ENCODE assay signal across 13 cellular contexts in the genomic region with DNA sequence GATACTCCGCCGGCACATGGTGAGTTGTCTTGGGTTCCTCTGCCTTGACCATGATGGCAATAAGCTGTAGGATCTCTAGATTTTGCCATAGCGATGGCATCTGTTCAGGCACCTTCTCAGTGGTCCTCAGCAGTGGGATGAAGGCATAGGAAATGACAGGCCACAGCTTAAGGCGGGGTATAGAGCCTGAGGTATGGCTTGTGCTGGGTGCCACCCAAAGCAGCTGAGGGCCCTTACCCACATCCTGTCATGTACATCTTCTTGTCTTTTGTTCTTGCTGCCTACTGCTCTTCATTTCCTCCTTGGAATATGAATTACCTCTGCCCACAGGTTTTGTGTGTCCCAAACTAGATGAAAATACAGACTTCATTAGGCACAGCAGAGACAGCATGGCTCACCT. TPM values are rescaled to one million over a fixed set of nuclear protein-coding genes. Genes with fewer than 3 reads are reported as not detected.
DNase-seq lines count a peak whose midpoint lies in the region; ATAC-seq lines count a peak whose summit lies in the region.
"Had no signal": no experiment of that assay in that cellular context is flagged by ENCODE, and none has a peak within 500 bp of the region (broad histone marks: within the 10 kb centered on the region; RNA-seq: fewer than 3 reads in every experiment).

No MANE protein-coding gene starts in this region.

- H3K4me1 Mint-ChIP-seq in T-helper 17 cell: peaks cover 42% of the 10 kb centered on the region
- peaks cover 31 to 46% of the 10 kb centered on the region in 2 donors for H3K4me1 Mint-ChIP-seq in effector memory CD8-positive, alpha-beta T cell (ENCODE audit: low read depth in 2 of 2)

- peaks cover 38% of the 10 kb centered on the region for H3K4me1 ChIP-seq in HAP-1

- no peaks in the 10 kb centered on the region for H3K9me3 ChIP-seq in T-helper 17 cell (ENCODE audit: control insufficient read depth, low read length, poor library complexity, severe bottlenecking)
- no peaks in the 10 kb centered on the region for H3K9me3 ChIP-seq in HAP-1
- H3K9me3 ChIP-seq: left ventricle myocardium inferior had no signal

- no peaks in the 10 kb centered on the region for H3K27me3 Mint-ChIP-seq in T-helper 17 cell
- H3K27me3 Mint-ChIP-seq in effector memory CD8-positive, alpha-beta T cell: no peaks in the 10 kb centered on the region

- no peaks in the 10 kb centered on the region for H3K9me3 Mint-ChIP-seq in effector memory CD8-positive, alpha-beta T cell

- no peaks in the 10 kb centered on the region for H3K27me3 ChIP-seq in HAP-1 (ENCODE audit: low read depth)

- no peak overlapping the region for H3K4me3 ChIP-seq in HAP-1
- H3K4me3 ChIP-seq: left ventricle myocardium inferior had no signal

- DNase-seq in T-helper 17 cell: peak; percentile 16 to 30 (median 25)
- peak; percentile 6 for DNase-seq in activated CD8-positive, alpha-beta memory T cell treated with anti-CD3 and anti-CD28 coated beads, Interleukin-2, amount 50 U/mL, for 24 hours (ENCODE audit: extremely low read depth)
- peak; percentile 52 to 53 (median 52) for DNase-seq in effector memory CD8-positive, alpha-beta T cell
- peak; percentile 9 for DNase-seq in stimulated activated CD8-positive, alpha-beta memory T cell treated with anti-CD3 and anti-CD28 coated beads, Interleukin-7, amount 100 ng/mL, for 24 hours (ENCODE audit: low read depth)
- no peak for DNase-seq in D341Med (ENCODE audit: low spot score)
- DNase-seq in HAP-1 (ENCODE audit: low spot score in 2 of 2): no peak
- DNase-seq: foreskin melanocyte, HCEC 1CT, left ventricle myocardium inferior had no signal

- peak overlapping the region; percentile 67 for H3K4me3 Mint-ChIP-seq in T-helper 17 cell
- H3K4me3 Mint-ChIP-seq in effector memory CD8-positive, alpha-beta T cell: peak overlapping the region; percentile 54 to 61

- peaks cover 42% of the 10 kb centered on the region for H3K36me3 ChIP-seq in HAP-1 (replicated peaks)

- H3K36me3 Mint-ChIP-seq in T-helper 17 cell (ENCODE audit: low read depth): peaks cover 5% of the 10 kb centered on the region
- H3K36me3 Mint-ChIP-seq in effector memory CD8-positive, alpha-beta T cell (ENCODE audit: insufficient read depth): peaks cover 86% of the 10 kb centered on the region

- in situ Hi-C loops in HAP-1 (cut with MboI; ENCODE audit: low sequenced_read_pairs): no loop called here

- peak overlapping the region; percentile 88 for H3K27ac Mint-ChIP-seq in T-helper 17 cell
- peak overlapping the region; percentile 75 to 88 for H3K27ac Mint-ChIP-seq in effector memory CD8-positive, alpha-beta T cell

- peak; percentile 99 for ATAC-seq in T-helper 17 cell
- peak; percentile 100 for ATAC-seq in effector memory CD8-positive, alpha-beta T cell (replicated peaks)
- no peak for ATAC-seq in GM19324 (IDR thresholded peaks at IDR 0.05; ENCODE audit: low FRiP score, unreplicated experiment)

RNA-seq across cellular contexts. Expression of gene KAT7, which starts 29.5 kb away (rescaled TPM):
- 100 to 1,000 TPM; 191 to 201 TPM for total RNA-seq in T-helper 17 cell

RNA-seq across cellular contexts. Expression of gene TAC4, which starts 29.9 kb away (rescaled TPM):
- total RNA-seq in T-helper 17 cell: not detected
- total RNA-seq: chondrocyte, Daoy, posterior vena cava had no signal

RNA-seq across cellular contexts. Expression of gene FAM117A, which starts 54.1 kb away (rescaled TPM):
- 10 to 100 TPM; 58.9 to 68.6 TPM for total RNA-seq in T-helper 17 cell

Comparison
In these comparisons a context has a peak if more than half of its experiments do, and no peak if none do; other contexts are left out.
1. DNase-seq: peak in T-helper 17 cell (3 of 3), activated CD8-positive, alpha-beta memory T cell treated with anti-CD3 and anti-CD28 coated beads, Interleukin-2, amount 50 U/mL, for 24 hours (single experiment), effector memory CD8-positive, alpha-beta T cell (3 of 3) and stimulated activated CD8-positive, alpha-beta memory T cell treated with anti-CD3 and anti-CD28 coated beads, Interleukin-7, amount 100 ng/mL, for 24 hours (single experiment); none in D341Med (single experiment) and HAP-1 (0 of 2).